In the genomic region with DNA sequence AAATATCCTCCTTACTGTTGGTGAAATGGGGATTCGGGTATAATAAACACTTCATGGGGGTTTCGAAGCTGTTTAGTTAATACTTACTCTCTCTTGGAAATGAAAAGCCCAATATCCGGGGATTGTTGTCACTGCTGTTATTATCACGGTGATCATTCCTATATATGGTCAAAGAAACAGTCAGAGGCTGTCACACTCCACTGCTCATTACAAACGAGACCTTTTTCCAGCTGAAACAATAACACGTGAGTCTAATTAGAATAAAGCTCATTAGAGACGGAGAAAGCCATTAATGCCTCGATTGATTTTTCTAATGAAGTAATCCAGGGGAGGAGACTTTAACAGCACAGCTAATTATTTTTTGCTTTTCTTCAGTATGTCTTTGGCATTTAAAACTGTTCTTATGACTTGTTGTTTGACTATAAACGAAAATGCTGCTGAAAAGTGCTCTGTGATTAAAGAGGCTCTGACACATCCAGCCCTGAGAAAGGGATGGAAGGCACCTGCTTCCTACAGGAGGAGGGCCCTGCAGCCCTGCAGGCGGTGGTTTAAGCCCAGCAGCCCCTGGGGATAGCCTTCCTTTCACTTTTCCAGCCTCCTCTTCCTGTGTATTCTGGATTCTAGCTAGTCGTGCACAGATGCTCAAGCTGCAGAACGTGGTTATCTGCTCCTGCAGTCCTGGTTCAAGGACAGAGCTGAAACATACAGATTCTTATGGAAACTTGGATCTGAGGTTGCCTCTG, we compare ENCODE assay signal across 10 cellular contexts.
A peak's percentile ranks its signal among the peaks of the same experiment; 100 is the strongest.
DNase-seq lines count a peak whose midpoint lies in the region; ATAC-seq and TF ChIP-seq lines count a peak whose summit lies in the region.
"Had no signal": no experiment of that assay in that cellular context is flagged by ENCODE, and none has a peak within 500 bp of the region (broad histone marks: within the 10 kb centered on the region; RNA-seq: fewer than 3 reads in every experiment).

No MANE protein-coding gene starts in this region.

- H3K27me3 ChIP-seq in testis, result no peaks in the 10 kb centered on the region

- peaks cover 18% of the 10 kb centered on the region for H3K4me1 ChIP-seq in testis

- WGBS in testis, 2 donors, result 30 to 37% methylated on average over 12 of the region's 12 CpGs

- no peaks in the 10 kb centered on the region for H3K36me3 Mint-ChIP-seq in naive thymus-derived CD8-positive, alpha-beta T cell

- no peak for TF ChIP-seq POLR2A in testis (IDR thresholded peaks at IDR 0.05)

- TF ChIP-seq CTCF in testis (IDR thresholded peaks at IDR 0.05), result no peak

- intact Hi-C loops in left ventricle myocardium superior (cut with micrococcal nuclease), result no loop called here
- intact Hi-C loops in testis (cut with DNase I; ENCODE audit: low total_unique reads), result no loop called here

- no peaks in the 10 kb centered on the region for H3K4me1 Mint-ChIP-seq in naive thymus-derived CD8-positive, alpha-beta T cell

- H3K27me3 Mint-ChIP-seq in naive thymus-derived CD8-positive, alpha-beta T cell, result no peaks in the 10 kb centered on the region

- POLR2A ChIA-PET in naive thymus-derived CD8-positive, alpha-beta T cell (lab: Charles Lee), result no interaction called here

- H3K9me3 ChIP-seq in testis, result no peaks in the 10 kb centered on the region

- peak overlapping the region in 1 of 10 donors; percentile 40 for H3K27ac Mint-ChIP-seq in naive thymus-derived CD8-positive, alpha-beta T cell

- no peaks in the 10 kb centered on the region for H3K36me3 ChIP-seq in testis (ENCODE audit: low read depth, missing control alignments)

- DNase-seq in NCI-H1436 treated with DMSO at 0.1 percent for 48 hours (lab: John Stamatoyannopoulos, UW) (peak; percentile 18), SHP77 (lab: John Stamatoyannopoulos, UW) (peak; percentile 31 to 38), left ventricle myocardium superior (peak; percentile 56), testis (peak; percentile 47)
- no peak for DNase-seq in naive thymus-derived CD8-positive, alpha-beta T cell
- DNase-seq: aorta, MM.1S had no signal

- no peak overlapping the region for H3K4me3 ChIP-seq in testis

- H3K9me3 Mint-ChIP-seq in naive thymus-derived CD8-positive, alpha-beta T cell, result no peaks in the 10 kb centered on the region

- ATAC-seq in left ventricle myocardium superior (peak; percentile 82), GM21515 (IDR thresholded peaks at IDR 0.05; ENCODE audit: unreplicated experiment) (no peak), HG03571 (IDR thresholded peaks at IDR 0.05; ENCODE audit: unreplicated experiment) (no peak), esophagus mucosa (no peak)
- ATAC-seq in naive thymus-derived CD8-positive, alpha-beta T cell, result no peak

- H3K27ac ChIP-seq in testis, result peak overlapping the region; percentile 36 to 71

- H3K4me3 Mint-ChIP-seq in naive thymus-derived CD8-positive, alpha-beta T cell, result no peak overlapping the region

Comparison
In these comparisons a context has a peak if more than half of its experiments do, and no peak if none do; other contexts are left out.
1. DNase-seq: peak in NCI-H1436 treated with DMSO at 0.1 percent for 48 hours (single experiment), SHP77 (2 of 2), left ventricle myocardium superior (single experiment) and testis (single experiment); none in naive thymus-derived CD8-positive, alpha-beta T cell (0 of 10).